ENCODE assay signal across 8 cellular contexts in genomic region chr4:82890913-82891727, GRCh38. TPM values are rescaled to one million over a fixed set of nuclear protein-coding genes. Genes with fewer than 3 reads are reported as not detected.
A peak's percentile ranks its signal among the peaks of the same experiment; 100 is the strongest.
DNase-seq lines count a peak whose midpoint lies in the region; ATAC-seq and TF ChIP-seq lines count a peak whose summit lies in the region.

TSS of gene SEC31A (minus strand) at chr4:82891153. CDS start at chr4:82881936, 9,217 bp downstream.

- H3F3A ChIP-seq in DOHH2 (ENCODE audit: control insufficient read depth, insufficient read depth) = peaks cover 45% of the 10 kb centered on the region
- H3F3A ChIP-seq in GM23338 (replicated peaks; ENCODE audit: low read depth) = peaks cover 15% of the 10 kb centered on the region; the same call in 1 of the 2 replicates

- H3K36me3 Mint-ChIP-seq in GM23338 (ENCODE audit: low read depth) = peaks cover 34% of the 10 kb centered on the region
- H3K36me3 Mint-ChIP-seq in naive thymus-derived CD4-positive, alpha-beta T cell = peaks cover 5 to 22% (median 7%) of the 10 kb centered on the region in 5 donors
- H3K36me3 Mint-ChIP-seq in stimulated activated naive B cell treated with anti-CD40 and anti-IgM and Interleukin-4, amounts not matched to agents 10 μg/mL and 1 μg/mL and 100 μg/mL, for 72 hours = peaks cover 14% of the 10 kb centered on the region in 2 donors

- H3K27ac Mint-ChIP-seq in GM23338 = peak within 1 kb of the TSS; percentile 98
- H3K27ac Mint-ChIP-seq in naive thymus-derived CD4-positive, alpha-beta T cell = peak within 1 kb of the TSS; percentile 92 to 99 (median 97)
- H3K27ac Mint-ChIP-seq in stimulated activated naive B cell treated with anti-CD40 and anti-IgM and Interleukin-4, amounts not matched to agents 10 μg/mL and 1 μg/mL and 100 μg/mL, for 72 hours = peak within 1 kb of the TSS; percentile 97

- peaks cover 49% of the 10 kb centered on the region for H3K4me1 ChIP-seq in DOHH2 (ENCODE audit: control insufficient read depth, low read length)
- H3K4me1 ChIP-seq in GM23338 (ENCODE audit: insufficient read depth) = peaks cover 16% of the 10 kb centered on the region
- peaks cover 11 to 12% of the 10 kb centered on the region in 2 donors for H3K4me1 ChIP-seq in naive thymus-derived CD4-positive, alpha-beta T cell (ENCODE audit: control insufficient read depth in 2 of 2, insufficient read depth in 2 of 2, low read length in 2 of 2)

- H3K4me2 ChIP-seq in DOHH2 (ENCODE audit: low read length) (peak within 1 kb of the TSS; percentile 81), GM23338 (peak within 1 kb of the TSS; percentile 92)

- H3K9me3 ChIP-seq in DOHH2 (ENCODE audit: control insufficient read depth, insufficient read depth, low read length) = no peaks in the 10 kb centered on the region
- H3K9me3 ChIP-seq in naive thymus-derived CD4-positive, alpha-beta T cell (ENCODE audit: control insufficient read depth in 2 of 3, low read length in 3 of 3) = no peaks in the 10 kb centered on the region

- CTCF ChIA-PET in naive thymus-derived CD4-positive, alpha-beta T cell (lab: Charles Lee) = no interaction called here

- H4K20me1 ChIP-seq in DOHH2 (ENCODE audit: control insufficient read depth, insufficient read depth, low read depth, low read length) (peaks cover 5% of the 10 kb centered on the region; the same call in 1 of the 2 replicates), GM23338 (replicated peaks; ENCODE audit: insufficient read depth) (peaks cover 24% of the 10 kb centered on the region)

- H3K9me2 ChIP-seq in DOHH2 (replicated peaks; ENCODE audit: control insufficient read depth, low read length) (no peaks in the 10 kb centered on the region), GM23338 (ENCODE audit: insufficient read depth) (no peaks in the 10 kb centered on the region)

- peak; percentile 94 for ATAC-seq in GM23338
- ATAC-seq in naive thymus-derived CD4-positive, alpha-beta T cell = peak; percentile 97
- ATAC-seq in stimulated activated naive B cell treated with anti-CD40 and anti-IgM and Interleukin-4, amounts not matched to agents 10 μg/mL and 1 μg/mL and 100 μg/mL, for 72 hours (replicated peaks) = peak; percentile 93 to 94

- peaks cover 9% of the 10 kb centered on the region; the same call in 2 of the 3 replicates for H3K4me1 Mint-ChIP-seq in GM23338
- H3K4me1 Mint-ChIP-seq in naive thymus-derived CD4-positive, alpha-beta T cell = peaks cover 18 to 51% (median 41%) of the 10 kb centered on the region in 7 donors
- peaks cover 10 to 31% of the 10 kb centered on the region in 2 donors for H3K4me1 Mint-ChIP-seq in stimulated activated naive B cell treated with anti-CD40 and anti-IgM and Interleukin-4, amounts not matched to agents 10 μg/mL and 1 μg/mL and 100 μg/mL, for 72 hours

- H3K36me3 ChIP-seq in DOHH2 (ENCODE audit: control insufficient read depth, low read length) (peaks cover 42% of the 10 kb centered on the region), GM23338 (ENCODE audit: insufficient read depth) (peaks cover 29% of the 10 kb centered on the region; the same call in 1 of the 2 replicates)
- peaks cover 0 to 22% (median 0%) of the 10 kb centered on the region in 3 experiments for H3K36me3 ChIP-seq in naive thymus-derived CD4-positive, alpha-beta T cell (ENCODE audit: control insufficient read depth in 2 of 3, insufficient read depth in 3 of 3, low read length in 3 of 3)

- H3K27me3 Mint-ChIP-seq in GM23338 (ENCODE audit: insufficient read depth, low read depth, poor library complexity) = no peaks in the 10 kb centered on the region
- no peaks in the 10 kb centered on the region for H3K27me3 Mint-ChIP-seq in naive thymus-derived CD4-positive, alpha-beta T cell
- H3K27me3 Mint-ChIP-seq in stimulated activated naive B cell treated with anti-CD40 and anti-IgM and Interleukin-4, amounts not matched to agents 10 μg/mL and 1 μg/mL and 100 μg/mL, for 72 hours = no peaks in the 10 kb centered on the region

- H3K27me3 ChIP-seq in DOHH2 (ENCODE audit: control insufficient read depth, low read length) (no peaks in the 10 kb centered on the region), GM23338 (ENCODE audit: insufficient read depth) (no peaks in the 10 kb centered on the region)
- H3K27me3 ChIP-seq in naive thymus-derived CD4-positive, alpha-beta T cell (ENCODE audit: control insufficient read depth in 2 of 2, insufficient read depth in 2 of 2, low read length in 2 of 2) = no peaks in the 10 kb centered on the region

- DNase-seq in GM23338 (ENCODE audit: low spot score) (peak; percentile 97), LHCN-M2 (ENCODE audit: low read depth) (peak; percentile 91), RPMI7951 (ENCODE audit: low read depth) (peak; percentile 92), fibroblast of gingiva (ENCODE audit: low read depth) (peak; percentile 96)
- DNase-seq in activated T-helper 1 cell treated with anti-CD3 and anti-CD28 coated beads, Interleukin-2, amount 50 U/mL, for 16 hours (ENCODE audit: low read depth in 1 of 2, low spot score in 1 of 2) = peak; percentile 95 to 96
- DNase-seq in naive thymus-derived CD4-positive, alpha-beta T cell = peak; percentile 89 to 98 (median 95)
- peak; percentile 95 for DNase-seq in stimulated activated naive B cell treated with anti-CD40 and anti-IgM and Interleukin-4, amounts not matched to agents 10 μg/mL and 1 μg/mL and 100 μg/mL, for 72 hours

- H3K4me3 ChIP-seq in DOHH2 (ENCODE audit: low read length) = peak within 1 kb of the TSS; percentile 79
- peak within 1 kb of the TSS; percentile 93 for H3K4me3 ChIP-seq in GM23338
- H3K4me3 ChIP-seq in naive thymus-derived CD4-positive, alpha-beta T cell (ENCODE audit: low read length) = peak within 1 kb of the TSS; percentile 96

- H3K27ac ChIP-seq in DOHH2 (ENCODE audit: low read depth, low read length) (peak within 1 kb of the TSS; percentile 72), GM23338 (ENCODE audit: low read depth) (peak within 1 kb of the TSS; percentile 96)
- peak within 1 kb of the TSS; percentile 99 for H3K27ac ChIP-seq in naive thymus-derived CD4-positive, alpha-beta T cell (ENCODE audit: low read depth, low read length)

- intact Hi-C loops in naive thymus-derived CD4-positive, alpha-beta T cell (cut with micrococcal nuclease) = loop anchor here (1.0 to 5.0 kb wide), 13 partner anchors 9 to 1419 kb away; partner anchors contain the start of genes COPS4 (in 2 of the 2), LIN54 (in 2 of the 2), THAP9 (in 2 of the 2) and ABRAXAS1 (in 1 of the 2)

- no peaks in the 10 kb centered on the region for H3K9me3 Mint-ChIP-seq in GM23338
- peaks cover 0 to 2% (median 0%) of the 10 kb centered on the region in 11 donors for H3K9me3 Mint-ChIP-seq in naive thymus-derived CD4-positive, alpha-beta T cell
- no peaks in the 10 kb centered on the region for H3K9me3 Mint-ChIP-seq in stimulated activated naive B cell treated with anti-CD40 and anti-IgM and Interleukin-4, amounts not matched to agents 10 μg/mL and 1 μg/mL and 100 μg/mL, for 72 hours

- TF ChIP-seq CTCF in DOHH2 (IDR thresholded peaks at IDR 0.05; ENCODE audit: low read depth, low read length, poor library complexity, severe bottlenecking) (peak; percentile 37), GM23338 (conservative IDR thresholded peaks at IDR 0.05; ENCODE audit: low read depth in 2 of 2) (no peak)

- H3K4me3 Mint-ChIP-seq in GM23338 = peak within 1 kb of the TSS; percentile 90
- H3K4me3 Mint-ChIP-seq in naive thymus-derived CD4-positive, alpha-beta T cell = peak within 1 kb of the TSS; percentile 86 to 96 (median 93)
- peak within 1 kb of the TSS; percentile 91 to 92 for H3K4me3 Mint-ChIP-seq in stimulated activated naive B cell treated with anti-CD40 and anti-IgM and Interleukin-4, amounts not matched to agents 10 μg/mL and 1 μg/mL and 100 μg/mL, for 72 hours

- peak within 1 kb of the TSS; percentile 92 for H2AFZ ChIP-seq in GM23338

- POLR2A ChIA-PET in naive thymus-derived CD4-positive, alpha-beta T cell (lab: Charles Lee) = interaction anchor here (0.9 to 3.1 kb wide), 5 partner anchors 9 to 144 kb away, joined by 3 to 26 read pairs (median 6); partner anchors contain the start of genes COPS4 and THAP9

- H3K79me2 ChIP-seq in DOHH2 (ENCODE audit: control insufficient read depth, low read length) = peaks cover 84% of the 10 kb centered on the region
- peaks cover 71% of the 10 kb centered on the region for H3K79me2 ChIP-seq in GM23338 (replicated peaks; ENCODE audit: insufficient read depth)

TF ChIP-seq in GM23338, 12 proteins besides CTCF, POLR2A, EP300 and RAD21 (continues in another document):
- TF ChIP-seq STAT1 (IDR thresholded peaks at IDR 0.05; ENCODE audit: unreplicated experiment) (no peak), ETS1 (IDR thresholded peaks at IDR 0.05) (peak; percentile 72; the same call in 1 of the 2 replicates), EZH2 (IDR thresholded peaks at IDR 0.05; ENCODE audit: low read depth, unreplicated experiment) (no peak), ZNF114 (CRISPR knock-in tag; IDR thresholded peaks at IDR 0.05) (no peak), POLR2AphosphoS5 (IDR thresholded peaks at IDR 0.05; ENCODE audit: low read depth) (peak; percentile 94), JUNB (IDR thresholded peaks at IDR 0.05; ENCODE audit: unreplicated experiment) (no peak)

RNA-seq across cellular contexts. Expression of gene SEC31A, which starts in this region (rescaled TPM):
- total RNA-seq in GM23338 (2014; rRNA removed; shearing (Covaris generic)) = 98.8 and 110 TPM in 2 replicates
- polyA plus RNA-seq in GM23338 (2016; fragmentation: Nextera tagmentation; extraction: Ambion mirVana) = 88.8 and 91.0 TPM in 2 replicates
- 179 and 189 TPM in 2 replicates for total RNA-seq in LHCN-M2 (2014; rRNA removed)
- polyA plus RNA-seq in LHCN-M2 (2012) = 174 TPM
- 134 and 174 TPM in 2 replicates for total RNA-seq in RPMI7951 (2014; rRNA removed; shearing (Covaris generic))
- 100 to 1,000 TPM; 137 to 168 (median 149) TPM for total RNA-seq in naive thymus-derived CD4-positive, alpha-beta T cell
- 100 to 1,000 TPM; 130 to 136 TPM for polyA plus RNA-seq in naive thymus-derived CD4-positive, alpha-beta T cell

Comparison
In these comparisons a context has a peak if more than half of its experiments do, and no peak if none do; other contexts are left out.
1. Peak in every context shown above with its lines: DNase-seq, ATAC-seq, H3K4me3 ChIP-seq and H3K27ac ChIP-seq.